In genomic region chr1:198687429-198687828, GRCh38 we compare ENCODE assay signal across 1 cellular context.
TF ChIP-seq lines count a peak whose summit lies in the region.

No MANE protein-coding gene starts in this region.

TF ChIP-seq in K562, 482 proteins besides CTCF, POLR2A, EP300 and RAD21:
- TF ChIP-seq ELF4 (CRISPR knock-in tag; IDR thresholded peaks at IDR 0.05) (no peak), TRIM24 (IDR thresholded peaks at IDR 0.05) (peak; percentile 35 to 37; a peak in 2 of 4 replicates), ATF3 (IDR thresholded peaks at IDR 0.05) (peak; percentile 15; the same call in 1 of the 2 replicates), ATF3 (CRISPR knock-in tag; conservative IDR thresholded peaks at IDR 0.05) (no peak), CEBPG (CRISPR knock-in tag; IDR thresholded peaks at IDR 0.05) (no peak), CEBPG (tag; conservative IDR thresholded peaks at IDR 0.05 in 1 of 2, IDR thresholded peaks at IDR 0.05 in 1 of 2) (0 out of 4 replicates have a peak, but pooled peaks of 1 of the 2 experiments have one; percentile 24), SRSF7 (optimal IDR thresholded peaks at IDR 0.05; ENCODE audit: low read depth, low read length) (no peak)
